Comparison of ENCODE assay signal across 1 cellular context in the genomic region with DNA sequence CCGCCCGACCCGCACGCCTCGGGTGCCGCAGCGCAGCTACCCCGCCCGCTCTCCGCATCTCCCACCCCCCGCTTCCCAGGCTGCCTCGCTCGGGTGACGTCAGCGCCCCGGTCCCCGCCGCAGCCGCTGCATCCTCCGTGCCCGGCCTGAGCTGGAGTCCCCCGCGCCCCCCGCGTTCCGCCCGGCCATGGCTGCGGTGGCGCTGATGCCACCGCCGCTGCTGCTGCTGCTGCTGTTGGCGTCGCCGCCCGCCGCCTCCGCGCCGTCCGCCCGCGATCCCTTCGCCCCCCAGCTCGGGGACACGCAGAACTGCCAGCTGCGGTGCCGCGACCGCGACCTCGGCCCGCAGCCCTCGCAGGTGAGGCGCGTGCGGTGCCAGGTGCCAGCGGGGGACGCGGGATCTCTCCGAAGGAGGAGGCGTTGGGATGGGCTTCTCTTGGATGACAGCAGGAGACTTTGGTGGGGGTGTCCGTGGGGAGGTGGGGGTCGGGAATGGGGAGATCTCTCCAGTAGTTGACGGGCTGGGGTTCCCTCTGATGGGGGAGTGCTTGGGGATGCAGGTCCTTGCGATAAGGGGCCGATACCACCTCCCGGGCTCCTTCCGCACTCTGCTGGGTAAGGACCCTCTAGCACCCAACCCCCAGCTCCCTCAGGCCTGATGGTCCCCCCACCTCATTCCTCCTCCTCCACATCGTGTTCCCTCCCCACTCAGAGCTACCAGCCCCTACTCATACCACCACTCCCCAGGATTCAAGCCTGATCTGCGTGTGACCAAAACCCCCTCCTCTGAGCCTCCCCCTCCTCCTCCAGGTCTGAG.
TF ChIP-seq lines count a peak whose summit lies in the region.

A gene (plus strand): TSS at position 99 of the 817 bp plus-strand sequence. CDS start 89 bp downstream, at position 188.

TF ChIP-seq in WTC11, 78 proteins besides CTCF, POLR2A, EP300 and RAD21 (continued from another document):
- TF ChIP-seq, protein P1, sequence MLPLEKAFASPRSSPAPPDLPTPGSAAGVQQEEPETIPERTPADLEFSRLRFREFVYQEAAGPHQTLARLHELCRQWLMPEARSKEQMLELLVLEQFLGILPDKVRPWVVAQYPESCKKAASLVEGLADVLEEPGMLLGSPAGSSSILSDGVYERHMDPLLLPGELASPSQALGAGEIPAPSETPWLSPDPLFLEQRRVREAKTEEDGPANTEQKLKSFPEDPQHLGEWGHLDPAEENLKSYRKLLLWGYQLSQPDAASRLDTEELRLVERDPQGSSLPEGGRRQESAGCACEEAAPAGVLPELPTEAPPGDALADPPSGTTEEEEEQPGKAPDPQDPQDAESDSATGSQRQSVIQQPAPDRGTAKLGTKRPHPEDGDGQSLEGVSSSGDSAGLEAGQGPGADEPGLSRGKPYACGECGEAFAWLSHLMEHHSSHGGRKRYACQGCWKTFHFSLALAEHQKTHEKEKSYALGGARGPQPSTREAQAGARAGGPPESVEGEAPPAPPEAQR (CRISPR knock-in tag; IDR thresholded peaks at IDR 0.05), result no peak
- TF ChIP-seq CREM (CRISPR knock-in tag; IDR thresholded peaks at IDR 0.05) (peak; percentile 85; the same call in 1 of the 2 replicates), ZNF317 (CRISPR knock-in tag; IDR thresholded peaks at IDR 0.05; ENCODE audit: borderline replicate concordance, low read depth) (no peak), ZNF121 (CRISPR knock-in tag; IDR thresholded peaks at IDR 0.05) (no peak), ZNF263 (CRISPR knock-in tag; IDR thresholded peaks at IDR 0.05; ENCODE audit: low read depth) (peak; percentile 51; the same call in 1 of the 2 replicates), RORB (CRISPR knock-in tag; IDR thresholded peaks at IDR 0.05) (no peak), ZNF396 (CRISPR knock-in tag; IDR thresholded peaks at IDR 0.05; ENCODE audit: borderline replicate concordance) (no peak), HMGA2 (CRISPR knock-in tag; IDR thresholded peaks at IDR 0.05) (no peak), RELA (CRISPR knock-in tag; IDR thresholded peaks at IDR 0.05; ENCODE audit: borderline replicate concordance) (peak; percentile 84), FOXP1 (CRISPR knock-in tag; IDR thresholded peaks at IDR 0.05; ENCODE audit: borderline replicate concordance) (0 out of 2 replicates have a peak, but pooled peaks have one; percentile 26), PRRX2 (CRISPR knock-in tag; IDR thresholded peaks at IDR 0.05) (no peak), NFE2L1 (CRISPR knock-in tag; IDR thresholded peaks at IDR 0.05) (no peak)
- TF ChIP-seq, protein P2, sequence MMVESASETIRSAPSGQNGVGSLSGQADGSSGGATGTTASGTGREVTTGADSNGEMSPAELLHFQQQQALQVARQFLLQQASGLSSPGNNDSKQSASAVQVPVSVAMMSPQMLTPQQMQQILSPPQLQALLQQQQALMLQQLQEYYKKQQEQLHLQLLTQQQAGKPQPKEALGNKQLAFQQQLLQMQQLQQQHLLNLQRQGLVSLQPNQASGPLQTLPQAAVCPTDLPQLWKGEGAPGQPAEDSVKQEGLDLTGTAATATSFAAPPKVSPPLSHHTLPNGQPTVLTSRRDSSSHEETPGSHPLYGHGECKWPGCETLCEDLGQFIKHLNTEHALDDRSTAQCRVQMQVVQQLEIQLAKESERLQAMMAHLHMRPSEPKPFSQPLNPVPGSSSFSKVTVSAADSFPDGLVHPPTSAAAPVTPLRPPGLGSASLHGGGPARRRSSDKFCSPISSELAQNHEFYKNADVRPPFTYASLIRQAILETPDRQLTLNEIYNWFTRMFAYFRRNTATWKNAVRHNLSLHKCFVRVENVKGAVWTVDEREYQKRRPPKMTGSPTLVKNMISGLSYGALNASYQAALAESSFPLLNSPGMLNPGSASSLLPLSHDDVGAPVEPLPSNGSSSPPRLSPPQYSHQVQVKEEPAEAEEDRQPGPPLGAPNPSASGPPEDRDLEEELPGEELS (CRISPR knock-in tag; IDR thresholded peaks at IDR 0.05), result peak; percentile 77
- TF ChIP-seq, protein P3, sequence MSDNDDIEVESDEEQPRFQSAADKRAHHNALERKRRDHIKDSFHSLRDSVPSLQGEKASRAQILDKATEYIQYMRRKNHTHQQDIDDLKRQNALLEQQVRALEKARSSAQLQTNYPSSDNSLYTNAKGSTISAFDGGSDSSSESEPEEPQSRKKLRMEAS (CRISPR knock-in tag; IDR thresholded peaks at IDR 0.05), result no peak
- TF ChIP-seq, protein P4, sequence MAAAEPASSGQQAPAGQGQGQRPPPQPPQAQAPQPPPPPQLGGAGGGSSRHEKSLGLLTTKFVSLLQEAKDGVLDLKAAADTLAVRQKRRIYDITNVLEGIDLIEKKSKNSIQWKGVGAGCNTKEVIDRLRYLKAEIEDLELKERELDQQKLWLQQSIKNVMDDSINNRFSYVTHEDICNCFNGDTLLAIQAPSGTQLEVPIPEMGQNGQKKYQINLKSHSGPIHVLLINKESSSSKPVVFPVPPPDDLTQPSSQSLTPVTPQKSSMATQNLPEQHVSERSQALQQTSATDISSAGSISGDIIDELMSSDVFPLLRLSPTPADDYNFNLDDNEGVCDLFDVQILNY (CRISPR knock-in tag; IDR thresholded peaks at IDR 0.05), result 0 out of 2 replicates have a peak, but pooled peaks have one; percentile 28
- TF ChIP-seq, protein P5, sequence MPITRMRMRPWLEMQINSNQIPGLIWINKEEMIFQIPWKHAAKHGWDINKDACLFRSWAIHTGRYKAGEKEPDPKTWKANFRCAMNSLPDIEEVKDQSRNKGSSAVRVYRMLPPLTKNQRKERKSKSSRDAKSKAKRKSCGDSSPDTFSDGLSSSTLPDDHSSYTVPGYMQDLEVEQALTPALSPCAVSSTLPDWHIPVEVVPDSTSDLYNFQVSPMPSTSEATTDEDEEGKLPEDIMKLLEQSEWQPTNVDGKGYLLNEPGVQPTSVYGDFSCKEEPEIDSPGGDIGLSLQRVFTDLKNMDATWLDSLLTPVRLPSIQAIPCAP (CRISPR knock-in tag; IDR thresholded peaks at IDR 0.05), result 0 out of 2 replicates have a peak, but pooled peaks have one; percentile 30
- TF ChIP-seq, protein P6, sequence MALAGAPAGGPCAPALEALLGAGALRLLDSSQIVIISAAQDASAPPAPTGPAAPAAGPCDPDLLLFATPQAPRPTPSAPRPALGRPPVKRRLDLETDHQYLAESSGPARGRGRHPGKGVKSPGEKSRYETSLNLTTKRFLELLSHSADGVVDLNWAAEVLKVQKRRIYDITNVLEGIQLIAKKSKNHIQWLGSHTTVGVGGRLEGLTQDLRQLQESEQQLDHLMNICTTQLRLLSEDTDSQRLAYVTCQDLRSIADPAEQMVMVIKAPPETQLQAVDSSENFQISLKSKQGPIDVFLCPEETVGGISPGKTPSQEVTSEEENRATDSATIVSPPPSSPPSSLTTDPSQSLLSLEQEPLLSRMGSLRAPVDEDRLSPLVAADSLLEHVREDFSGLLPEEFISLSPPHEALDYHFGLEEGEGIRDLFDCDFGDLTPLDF (CRISPR knock-in tag; IDR thresholded peaks at IDR 0.05), result no peak
- TF ChIP-seq, protein P7, sequence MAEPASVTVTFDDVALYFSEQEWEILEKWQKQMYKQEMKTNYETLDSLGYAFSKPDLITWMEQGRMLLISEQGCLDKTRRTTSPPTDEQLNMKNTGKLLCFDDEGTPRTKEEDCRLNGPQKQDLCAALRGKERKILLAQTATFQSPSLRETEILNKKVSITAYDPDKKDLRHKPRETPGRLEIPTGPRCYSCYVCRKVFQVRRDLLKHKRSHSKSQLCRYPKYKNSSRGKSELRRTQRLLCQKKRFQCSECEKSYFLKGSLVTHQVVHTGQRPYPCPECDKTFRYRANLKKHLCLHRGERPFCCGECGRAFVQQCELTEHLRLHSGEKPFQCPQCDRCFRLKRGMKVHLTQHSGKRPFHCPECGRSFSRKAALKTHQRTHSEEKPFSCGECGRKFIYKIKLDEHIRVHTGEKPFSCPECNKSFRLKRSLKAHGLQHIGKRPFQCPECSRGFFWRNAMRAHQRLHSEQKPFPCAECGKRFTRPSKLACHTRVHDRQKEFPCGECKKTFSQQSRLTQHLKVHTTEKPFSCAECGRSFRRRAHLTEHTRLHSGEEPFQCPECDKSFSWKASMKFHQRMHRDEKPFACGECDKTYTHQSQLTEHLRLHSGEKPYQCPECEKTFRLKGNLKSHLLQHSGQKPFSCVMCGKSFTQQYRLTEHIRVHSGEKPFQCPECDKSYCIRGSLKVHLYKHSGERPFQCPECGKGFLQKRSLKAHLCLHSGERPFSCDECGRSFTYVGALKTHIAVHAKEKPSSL (CRISPR knock-in tag; conservative IDR thresholded peaks at IDR 0.05), result no peak
- TF ChIP-seq, protein P8, sequence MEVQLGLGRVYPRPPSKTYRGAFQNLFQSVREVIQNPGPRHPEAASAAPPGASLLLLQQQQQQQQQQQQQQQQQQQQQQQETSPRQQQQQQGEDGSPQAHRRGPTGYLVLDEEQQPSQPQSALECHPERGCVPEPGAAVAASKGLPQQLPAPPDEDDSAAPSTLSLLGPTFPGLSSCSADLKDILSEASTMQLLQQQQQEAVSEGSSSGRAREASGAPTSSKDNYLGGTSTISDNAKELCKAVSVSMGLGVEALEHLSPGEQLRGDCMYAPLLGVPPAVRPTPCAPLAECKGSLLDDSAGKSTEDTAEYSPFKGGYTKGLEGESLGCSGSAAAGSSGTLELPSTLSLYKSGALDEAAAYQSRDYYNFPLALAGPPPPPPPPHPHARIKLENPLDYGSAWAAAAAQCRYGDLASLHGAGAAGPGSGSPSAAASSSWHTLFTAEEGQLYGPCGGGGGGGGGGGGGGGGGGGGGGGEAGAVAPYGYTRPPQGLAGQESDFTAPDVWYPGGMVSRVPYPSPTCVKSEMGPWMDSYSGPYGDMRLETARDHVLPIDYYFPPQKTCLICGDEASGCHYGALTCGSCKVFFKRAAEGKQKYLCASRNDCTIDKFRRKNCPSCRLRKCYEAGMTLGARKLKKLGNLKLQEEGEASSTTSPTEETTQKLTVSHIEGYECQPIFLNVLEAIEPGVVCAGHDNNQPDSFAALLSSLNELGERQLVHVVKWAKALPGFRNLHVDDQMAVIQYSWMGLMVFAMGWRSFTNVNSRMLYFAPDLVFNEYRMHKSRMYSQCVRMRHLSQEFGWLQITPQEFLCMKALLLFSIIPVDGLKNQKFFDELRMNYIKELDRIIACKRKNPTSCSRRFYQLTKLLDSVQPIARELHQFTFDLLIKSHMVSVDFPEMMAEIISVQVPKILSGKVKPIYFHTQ (CRISPR knock-in tag; IDR thresholded peaks at IDR 0.05), result no peak
